ENCODE assay signal across 20 cellular contexts in the genomic region with DNA sequence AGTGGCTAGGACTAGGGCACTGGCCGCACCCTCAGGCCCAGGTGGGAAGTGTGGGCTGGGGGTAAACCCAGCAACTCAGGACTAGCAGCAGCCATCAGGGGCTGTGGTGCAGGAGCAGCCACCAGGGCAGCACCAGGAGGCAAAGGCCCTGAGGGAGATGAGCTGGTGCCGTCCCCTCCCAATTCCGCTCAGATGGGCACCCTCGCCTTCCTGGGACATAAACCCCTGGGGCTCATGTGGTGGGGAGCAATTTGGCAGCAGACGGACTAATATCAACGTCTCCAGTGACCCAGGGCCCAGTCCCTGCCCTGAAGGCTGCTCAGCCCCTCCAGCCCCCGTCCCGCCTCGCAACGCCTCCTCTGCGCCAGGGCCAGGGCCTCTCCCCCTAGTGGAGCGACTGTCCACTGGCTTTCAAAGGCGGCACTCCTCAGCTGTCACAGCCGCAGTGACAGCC.
A peak's percentile ranks its signal among the peaks of the same experiment; 100 is the strongest.
DNase-seq lines count a peak whose midpoint lies in the region; ATAC-seq and TF ChIP-seq lines count a peak whose summit lies in the region.
"Had no signal": no experiment of that assay in that cellular context is flagged by ENCODE, and none has a peak within 500 bp of the region (broad histone marks: within the 10 kb centered on the region; RNA-seq: fewer than 3 reads in every experiment).

No MANE protein-coding gene starts in this region.

- H2BK120ac ChIP-seq in H9 (ENCODE audit: low read depth, low read length, poor library complexity, severe bottlenecking) (no peak overlapping the region), neuronal stem cell (ENCODE audit: low read depth, low read length) (no peak overlapping the region)

- peaks cover 28 to 54% of the 10 kb centered on the region in 2 experiments for H3K4me1 Mint-ChIP-seq in H9

- H4K91ac ChIP-seq in H9 (ENCODE audit: insufficient read length, low read depth, low read length) (no peak overlapping the region), neuronal stem cell (ENCODE audit: low read depth, low read length, poor library complexity) (no peak overlapping the region)

- H3K23me2 ChIP-seq in H9 (ENCODE audit: insufficient read length, low read depth, low read length, poor library complexity, severe bottlenecking) = no peaks in the 10 kb centered on the region

- no peak overlapping the region for H3T11ph ChIP-seq in H9 (ENCODE audit: low read length)

- TF ChIP-seq CTCF in H9 (conservative IDR thresholded peaks at IDR 0.05) (peak; percentile 56), fibroblast of villous mesenchyme (IDR thresholded peaks at IDR 0.05; ENCODE audit: insufficient read depth, low read depth, low read length) (peak; percentile 2), GM10266 (IDR thresholded peaks at IDR 0.05; ENCODE audit: control insufficient read depth, insufficient read depth, low read depth, missing control alignments) (no peak)

- H4K5ac ChIP-seq in H9 (ENCODE audit: insufficient read length, low read depth, low read length) = no peak overlapping the region

- H3K23ac ChIP-seq in H9 (ENCODE audit: insufficient read length, low read depth, low read length) (no peak overlapping the region), neuronal stem cell (ENCODE audit: low read depth, low read length, poor library complexity) (no peak overlapping the region)

- no peaks in the 10 kb centered on the region; the same call in 1 of the 2 replicates for H3K27me3 Mint-ChIP-seq in H9 (ENCODE audit: low read depth)
- H3K27me3 Mint-ChIP-seq: activated T-cell treated with anti-CD3 and anti-CD28 coated beads, Interleukin-2, amount 50 U/mL, for 24 hours; stimulated activated naive CD8-positive, alpha-beta T cell treated with anti-CD3 and anti-CD28 coated beads, Interleukin-15, Interleukin-2, amounts not matched to agents 100 ng/mL and 50 ng/mL, for 24 hours had no signal

- H3K27ac ChIP-seq in H9 (ENCODE audit: insufficient read length, low read depth, low read length) = no peak overlapping the region
- H3K27ac ChIP-seq in neuronal stem cell (replicated peaks; ENCODE audit: low read length) = no peak overlapping the region
- H3K27ac ChIP-seq: tibial artery had no signal

- H2BK20ac ChIP-seq in H9 (ENCODE audit: low read depth, low read length, poor library complexity, severe bottlenecking) = no peak overlapping the region

- no peak overlapping the region; a peak in 1 of 5 replicates for H3K4me3 Mint-ChIP-seq in H9
- H3K4me3 Mint-ChIP-seq: activated T-cell treated with anti-CD3 and anti-CD28 coated beads, Interleukin-2, amount 50 U/mL, for 24 hours; nephron progenitor cell; stimulated activated naive CD8-positive, alpha-beta T cell treated with anti-CD3 and anti-CD28 coated beads, Interleukin-15, Interleukin-2, amounts not matched to agents 100 ng/mL and 50 ng/mL, for 24 hours had no signal

- no peaks in the 10 kb centered on the region for H3K9me3 Mint-ChIP-seq in H9
- H3K9me3 Mint-ChIP-seq: activated T-cell treated with anti-CD3 and anti-CD28 coated beads, Interleukin-2, amount 50 U/mL, for 24 hours; stimulated activated naive CD8-positive, alpha-beta T cell treated with anti-CD3 and anti-CD28 coated beads, Interleukin-15, Interleukin-2, amounts not matched to agents 100 ng/mL and 50 ng/mL, for 24 hours had no signal

- H2BK5ac ChIP-seq in H9 (ENCODE audit: insufficient read length, low read length) = no peak overlapping the region
- H2BK5ac ChIP-seq in neuronal stem cell (ENCODE audit: low read length) = no peak overlapping the region

- H2AK5ac ChIP-seq in H9 (ENCODE audit: insufficient read length, low read length) (no peak overlapping the region), neuronal stem cell (ENCODE audit: low read depth, low read length) (peak overlapping the region; percentile 88)

- H3K4me2 ChIP-seq in H9 (ENCODE audit: insufficient read depth, insufficient read length, low read length) = no peak overlapping the region
- no peak overlapping the region for H3K4me2 ChIP-seq in neuronal stem cell (ENCODE audit: insufficient read depth, low read length, poor library complexity, severe bottlenecking)
- H3K4me2 ChIP-seq: smooth muscle cell had no signal

- H3K9me3 ChIP-seq in H9 (ENCODE audit: control insufficient read depth, low read depth, low read length) = no peaks in the 10 kb centered on the region
- no peaks in the 10 kb centered on the region for H3K9me3 ChIP-seq in neuronal stem cell (replicated peaks in 1 of 2; ENCODE audit: control insufficient read depth in 2 of 2, insufficient read depth in 1 of 2, low read depth in 1 of 2, low read length in 2 of 2)
- H3K9me3 ChIP-seq: tibial artery had no signal

- no peak overlapping the region for H3K14ac ChIP-seq in H9 (ENCODE audit: insufficient read depth, low read length)
- H3K14ac ChIP-seq in neuronal stem cell (ENCODE audit: low read length) = peak overlapping the region; percentile 33

- H2BK12ac ChIP-seq in H9 (ENCODE audit: insufficient read length, low read depth, low read length) = no peak overlapping the region
- H2BK12ac ChIP-seq in neuronal stem cell (ENCODE audit: low read length) = no peak overlapping the region

- H2AFZ ChIP-seq in H9 (ENCODE audit: low read length) = no peak overlapping the region
- no peak overlapping the region for H2AFZ ChIP-seq in neuronal stem cell (ENCODE audit: low read length)

- H4K20me1 ChIP-seq in H9 (ENCODE audit: control insufficient read depth, insufficient read depth, insufficient read length) = no peaks in the 10 kb centered on the region

- no CpG with 5 or more reads among the region's 14 CpGs for WGBS in H9 (ENCODE audit: extremely low coverage, insufficient read length, low lambda C conversion rate)
- WGBS in neuronal stem cell (ENCODE audit: extremely low coverage in 2 of 2, insufficient read length in 2 of 2, insufficient replicate concordance in 1 of 2), 2 donors = no CpG with 5 or more reads among the region's 14 CpGs

- H3K79me2 ChIP-seq in H9 (ENCODE audit: insufficient read depth, low read length) = no peaks in the 10 kb centered on the region

- peak overlapping the region in 1 of 3 experiments; percentile 73; a peak in 1 of 7 replicates for H3K27ac Mint-ChIP-seq in H9
- H3K27ac Mint-ChIP-seq: nephron progenitor cell; stimulated activated naive CD8-positive, alpha-beta T cell treated with anti-CD3 and anti-CD28 coated beads, Interleukin-15, Interleukin-2, amounts not matched to agents 100 ng/mL and 50 ng/mL, for 24 hours had no signal

- no peak overlapping the region for H3K9ac ChIP-seq in H9 (ENCODE audit: extremely low read depth, insufficient read length, low read length)
- no peak overlapping the region for H3K9ac ChIP-seq in neuronal stem cell (ENCODE audit: low read depth, low read length, poor library complexity)

- H3K27me3 ChIP-seq in H9 (ENCODE audit: insufficient read depth, low read length) = no peaks in the 10 kb centered on the region
- no peaks in the 10 kb centered on the region for H3K27me3 ChIP-seq in neuronal stem cell (ENCODE audit: control insufficient read depth in 3 of 3, insufficient read depth in 3 of 3, low read depth in 1 of 3, low read length in 3 of 3)
- H3K27me3 ChIP-seq: tibial artery had no signal

- no peak for ATAC-seq in HG02973 (IDR thresholded peaks at IDR 0.05; ENCODE audit: unreplicated experiment)
- ATAC-seq: PC-3 had no signal

- no peaks in the 10 kb centered on the region for H3K79me1 ChIP-seq in H9 (ENCODE audit: insufficient read depth, low read depth, low read length, poor library complexity, severe bottlenecking)
- peaks cover 4% of the 10 kb centered on the region for H3K79me1 ChIP-seq in neuronal stem cell (ENCODE audit: low read depth, low read length)

- DNase-seq in COLO668 (lab: John Stamatoyannopoulos, UW; ENCODE audit: unreplicated experiment) (peak; percentile 52), H9 (peak; percentile 62), fibroblast of villous mesenchyme (ENCODE audit: low read depth) (no peak), neuronal stem cell (ENCODE audit: low spot score) (no peak), middle frontal gyrus (ENCODE audit: extremely low spot score, low spot score) (no peak), GM10266 (ENCODE audit: extremely low spot score) (no peak)
- DNase-seq: activated CD4-positive, alpha-beta T cell treated with anti-CD3 and anti-CD28 coated beads for 1 hour; activated naive CD4-positive, alpha-beta T cell treated with Interleukin-2 at 50 U/mL for 16 hours; activated T-cell treated with anti-CD3 and anti-CD28 coated beads, Interleukin-2, amount 50 U/mL, for 24 hours; caudate nucleus; foreskin melanocyte; kidney glomerular epithelial cell; NCI-H82; nephron progenitor cell; PC-3; stimulated activated CD4-positive, alpha-beta T cell treated with anti-CD3 and anti-CD28 coated beads, Interleukin-2, amount 100 ng/mL, for 48 hours; tibial artery had no signal

- no peak overlapping the region for H4K8ac ChIP-seq in H9 (replicated peaks; ENCODE audit: insufficient read length, low read depth, low read length)
- no peak overlapping the region for H4K8ac ChIP-seq in neuronal stem cell (ENCODE audit: low read depth, low read length)

- no peak overlapping the region for H3K4ac ChIP-seq in H9 (ENCODE audit: low read depth, low read length)
- no peak overlapping the region for H3K4ac ChIP-seq in neuronal stem cell (ENCODE audit: low read length)

- no peaks in the 10 kb centered on the region; a peak in 2 of 7 replicates for H3K36me3 Mint-ChIP-seq in H9 (ENCODE audit: insufficient read depth in 1 of 3, low read depth in 3 of 3)

- H3K18ac ChIP-seq in H9 (ENCODE audit: insufficient read length, low read depth, low read length) (no peak overlapping the region), neuronal stem cell (ENCODE audit: low read length) (peak overlapping the region; percentile 80)

- H3K36me3 ChIP-seq in neuronal stem cell (replicated peaks in 1 of 2; ENCODE audit: control insufficient read depth in 2 of 2, insufficient read depth in 2 of 2, low read length in 2 of 2) = no peaks in the 10 kb centered on the region

- H3K56ac ChIP-seq in H9 (ENCODE audit: insufficient read length, low read depth, low read length) = no peak overlapping the region

- H2BK15ac ChIP-seq in H9 (ENCODE audit: low read depth, low read length) (no peak overlapping the region), neuronal stem cell (ENCODE audit: low read length) (no peak overlapping the region)

- H3K4me1 ChIP-seq in H9 (ENCODE audit: insufficient read depth, low read length) (no peaks in the 10 kb centered on the region; the same call in 1 of the 2 replicates), neuronal stem cell (ENCODE audit: control insufficient read depth in 2 of 2, insufficient read depth in 1 of 2, low read depth in 1 of 2, low read length in 2 of 2) (peaks cover 4 to 16% of the 10 kb centered on the region in 2 donors)
- H3K4me1 ChIP-seq: tibial artery had no signal

- H3K4me3 ChIP-seq in fibroblast of villous mesenchyme (ENCODE audit: low read depth, low read length) = no peak overlapping the region
- no peak overlapping the region for H3K4me3 ChIP-seq in neuronal stem cell (ENCODE audit: low read length in 2 of 2)
- H3K4me3 ChIP-seq: smooth muscle cell, tibial artery had no signal

Comparison
In these comparisons a context has a peak if more than half of its experiments do, and no peak if none do; other contexts are left out.
1. DNase-seq: peak in COLO668 (single experiment) and H9 (single experiment); none in fibroblast of villous mesenchyme (single experiment), neuronal stem cell (single experiment), middle frontal gyrus (single experiment) and GM10266 (single experiment).